1 cellular context compared by ENCODE assay signal in genomic region chr17:34011599-34011998, GRCh38.
TF ChIP-seq lines count a peak whose summit lies in the region.

No MANE protein-coding gene starts in this region.

TF ChIP-seq in H1, 55 proteins besides CTCF, POLR2A, EP300 and RAD21 (continued from another document):
- no peak for TF ChIP-seq CHD7 (IDR thresholded peaks at IDR 0.05; ENCODE audit: insufficient replicate concordance, low read length)
- no peak for TF ChIP-seq JUN (IDR thresholded peaks at IDR 0.05; ENCODE audit: low read depth, low read length)
- no peak for TF ChIP-seq PHF8 (conservative IDR thresholded peaks at IDR 0.05; ENCODE audit: low read depth, low read length)
- TF ChIP-seq GTF2F1 (IDR thresholded peaks at IDR 0.05; ENCODE audit: borderline replicate concordance, low read depth, low read length), result no peak
- TF ChIP-seq POLR2AphosphoS5 (IDR thresholded peaks at IDR 0.05; ENCODE audit: low read depth, low read length), result no peak
- no peak for TF ChIP-seq CREB1 (IDR thresholded peaks at IDR 0.05)
- TF ChIP-seq NRF1 (IDR thresholded peaks at IDR 0.05; ENCODE audit: low read depth, low read length), result no peak
- TF ChIP-seq SIRT6 (IDR thresholded peaks at IDR 0.05; ENCODE audit: low read length), result no peak
- no peak for TF ChIP-seq HDAC6 (IDR thresholded peaks at IDR 0.05; ENCODE audit: low read depth, low read length)
- no peak for TF ChIP-seq BCL11A (IDR thresholded peaks at IDR 0.05; ENCODE audit: low read depth in 2 of 2, low read length in 2 of 2)
- no peak for TF ChIP-seq CBX8 (IDR thresholded peaks at IDR 0.05; ENCODE audit: borderline replicate concordance, low read depth, low read length)
- TF ChIP-seq, protein P1, sequence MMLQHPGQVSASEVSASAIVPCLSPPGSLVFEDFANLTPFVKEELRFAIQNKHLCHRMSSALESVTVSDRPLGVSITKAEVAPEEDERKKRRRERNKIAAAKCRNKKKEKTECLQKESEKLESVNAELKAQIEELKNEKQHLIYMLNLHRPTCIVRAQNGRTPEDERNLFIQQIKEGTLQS (IDR thresholded peaks at IDR 0.05; ENCODE audit: insufficient read depth, low read depth, low read length), result no peak
- TF ChIP-seq SUZ12 (IDR thresholded peaks at IDR 0.05; ENCODE audit: low read length), result no peak
